15 cellular contexts compared by ENCODE assay signal in the genomic region with DNA sequence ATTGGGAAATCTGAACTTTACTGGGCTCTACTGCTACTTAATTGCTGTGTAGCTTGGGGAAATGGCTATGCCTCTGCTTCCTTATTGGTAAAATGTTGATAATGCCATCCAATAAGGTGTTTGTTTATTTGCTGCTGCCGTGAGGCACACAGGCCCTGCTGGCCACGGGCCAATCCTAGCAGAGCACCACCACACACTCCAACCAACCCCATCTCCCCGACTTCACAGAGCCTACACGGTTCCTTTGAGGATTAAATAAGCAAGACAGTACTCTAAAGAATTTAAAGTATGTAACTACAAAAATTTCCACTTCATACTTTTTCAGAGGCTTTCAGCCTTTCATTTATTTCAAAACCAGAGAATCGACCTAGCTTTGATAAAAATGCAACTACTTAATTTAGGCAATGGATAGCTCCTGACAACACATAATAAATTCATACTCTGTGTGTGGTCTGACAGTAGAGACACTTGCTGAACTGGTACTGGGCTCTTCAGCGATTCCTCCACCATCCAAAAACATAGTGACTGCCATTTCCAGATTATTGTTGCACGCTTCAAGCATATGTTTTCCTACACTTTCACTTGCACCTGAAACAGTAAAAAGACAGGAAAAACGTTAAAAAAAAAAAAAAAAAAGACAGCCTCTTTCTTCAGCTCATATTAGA. TPM values are rescaled to one million over a fixed set of nuclear protein-coding genes. Genes with fewer than 3 reads are reported as not detected.
A peak's percentile ranks its signal among the peaks of the same experiment; 100 is the strongest.
DNase-seq lines count a peak whose midpoint lies in the region; ATAC-seq and TF ChIP-seq lines count a peak whose summit lies in the region.
"Had no signal": no experiment of that assay in that cellular context is flagged by ENCODE, and none has a peak within 500 bp of the region (broad histone marks: within the 10 kb centered on the region; RNA-seq: fewer than 3 reads in every experiment).

No MANE protein-coding gene starts in this region.

- H3K27ac Mint-ChIP-seq in activated T-helper 17 cell treated with anti-CD3 and anti-CD28 coated beads, Interleukin-2, amount 50 U/mL, for 72 hours: no peak overlapping the region
- H3K27ac Mint-ChIP-seq: effector memory CD8-positive, alpha-beta T cell; T-helper 2 cell treated with Interferon-gamma antibody and Interleukin-4, amounts not matched to agents 5 μg/mL and 100 μg/mL, for 36 hours had no signal

- no peak for ATAC-seq in activated T-helper 17 cell treated with anti-CD3 and anti-CD28 coated beads, Interleukin-2, amount 50 U/mL, for 72 hours (replicated peaks)
- ATAC-seq: effector memory CD8-positive, alpha-beta T cell had no signal

- 0 out of 2 replicates have a peak overlapping the region, but pooled peaks have one; percentile 6 for H3K4me3 ChIP-seq in WI38 (ENCODE audit: low read depth, low read length)
- H3K4me3 ChIP-seq: adrenal gland; BLaER1 treated with 17β-estradiol and CSF1 and Interleukin-3, amounts not matched to agents 10 nM and 100 nM; sigmoid colon; thoracic aorta had no signal

- DNase-seq in A172 (ENCODE audit: low spot score) (peak; percentile 72), GM04504 (ENCODE audit: low read depth) (peak; percentile 33), hepatic stellate cell (ENCODE audit: low spot score) (peak; percentile 82), hypothalamus (lab: John Stamatoyannopoulos, UW) (no peak), NCI-H2171 treated with DMSO at 0.1 percent for 48 hours (lab: John Stamatoyannopoulos, UW) (no peak), germinal center (ENCODE audit: low spot score) (no peak)
- DNase-seq: effector memory CD8-positive, alpha-beta T cell; NCI-H187; sigmoid colon had no signal

- peaks cover 10% of the 10 kb centered on the region for H3K4me1 Mint-ChIP-seq in activated T-helper 17 cell treated with anti-CD3 and anti-CD28 coated beads, Interleukin-2, amount 50 U/mL, for 72 hours

- TF ChIP-seq CTCF in WI38 (IDR thresholded peaks at IDR 0.05; ENCODE audit: low read depth, low read length): no peak

- peaks cover 64% of the 10 kb centered on the region for H3K36me3 Mint-ChIP-seq in activated T-helper 17 cell treated with anti-CD3 and anti-CD28 coated beads, Interleukin-2, amount 50 U/mL, for 72 hours (ENCODE audit: low read depth)

- H3K4me3 Mint-ChIP-seq in activated T-helper 17 cell treated with anti-CD3 and anti-CD28 coated beads, Interleukin-2, amount 50 U/mL, for 72 hours: no peak overlapping the region
- H3K4me3 Mint-ChIP-seq: effector memory CD8-positive, alpha-beta T cell; T-helper 2 cell treated with Interferon-gamma antibody and Interleukin-4, amounts not matched to agents 5 μg/mL and 100 μg/mL, for 36 hours had no signal

- H3K9me3 Mint-ChIP-seq in activated T-helper 17 cell treated with anti-CD3 and anti-CD28 coated beads, Interleukin-2, amount 50 U/mL, for 72 hours: no peaks in the 10 kb centered on the region

- H3K27me3 Mint-ChIP-seq in activated T-helper 17 cell treated with anti-CD3 and anti-CD28 coated beads, Interleukin-2, amount 50 U/mL, for 72 hours: no peaks in the 10 kb centered on the region
- H3K27me3 Mint-ChIP-seq: effector memory CD8-positive, alpha-beta T cell had no signal

RNA-seq across cellular contexts. Expression of gene UBXN7, which starts 25.3 kb away (rescaled TPM):
- total RNA-seq in A172 (2014; rRNA removed; shearing (Covaris generic)): 21.6 and 32.3 TPM in 2 replicates
- total RNA-seq in activated T-helper 17 cell treated with anti-CD3 and anti-CD28 coated beads, Interleukin-2, amount 50 U/mL, for 72 hours: 10 to 100 TPM; 49.1 to 99.2 TPM

Comparison
In these comparisons a context has a peak if more than half of its experiments do, and no peak if none do; other contexts are left out.
1. DNase-seq: peak in A172 (single experiment), GM04504 (single experiment) and hepatic stellate cell (single experiment); none in hypothalamus (0 of 51), NCI-H2171 treated with DMSO at 0.1 percent for 48 hours (single experiment) and germinal center (single experiment).